In the genomic region with DNA sequence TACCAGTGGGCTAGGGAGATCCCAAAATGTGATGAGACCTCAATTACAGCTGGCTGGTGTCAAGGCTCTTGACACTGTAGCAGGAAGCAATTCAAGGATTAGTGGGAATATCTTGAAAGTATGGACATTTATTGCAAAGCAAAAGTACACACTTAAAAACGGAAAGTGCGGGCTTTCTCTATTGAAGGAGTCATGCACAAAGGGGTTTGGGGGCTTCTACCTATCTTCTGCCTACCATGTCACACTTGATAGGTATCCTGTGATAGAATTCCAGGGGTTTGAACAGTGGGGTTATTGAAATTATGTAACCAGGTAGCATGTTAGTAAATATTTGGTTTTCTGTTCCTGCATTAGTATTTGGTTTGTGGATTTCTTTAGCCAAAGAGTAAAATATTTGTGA, we compare ENCODE assay signal across 29 cellular contexts.
DNase-seq lines count a peak whose midpoint lies in the region; ATAC-seq, FAIRE-seq and TF ChIP-seq lines count a peak whose summit lies in the region.
"Had no signal": no experiment of that assay in that cellular context is flagged by ENCODE, and none has a peak within 500 bp of the region (broad histone marks: within the 10 kb centered on the region; RNA-seq: fewer than 3 reads in every experiment).

No MANE protein-coding gene starts in this region.

- DNase-seq in HepG2 (ENCODE audit: low spot score) (no peak), right lobe of liver (no peak)
- DNase-seq: 8988T; ACHN; AML-193; BE2C; C1 segment of cervical spinal cord; Caco-2; Calu3; CD4-positive, alpha-beta memory T cell; CD4-positive, alpha-beta T cell; CD4-positive, CD25-positive, alpha-beta regulatory T cell; CD8-positive, alpha-beta memory T cell; CD8-positive, alpha-beta T cell; COR-L47; DMS 273 treated with DMSO at 0.1 percent for 48 hours; DMS153; DMS53; DMS79; DMS79 treated with DMSO at 0.1 percent for 48 hours; DND-41; EL had no signal

- no peak overlapping the region for H2AFZ ChIP-seq in HepG2 (ENCODE audit: low read length)

- TF ChIP-seq CTCF in HepG2 (CRISPR knock-in tag; IDR thresholded peaks at IDR 0.05) (no peak), right lobe of liver (IDR thresholded peaks at IDR 0.05) (no peak)

- H3K9me3 ChIP-seq in HepG2 (ENCODE audit: low read length) (peaks cover 97% of the 10 kb centered on the region), right lobe of liver (no peaks in the 10 kb centered on the region)
- H3K9me3 ChIP-seq: BE2C, Caco-2 had no signal

- no peaks in the 10 kb centered on the region for H4K20me1 ChIP-seq in HepG2 (ENCODE audit: insufficient read depth, low read length)
- H4K20me1 ChIP-seq: BLaER1; BLaER1 treated with 17β-estradiol and CSF1 and Interleukin-3, amounts not matched to agents 10 nM and 100 nM had no signal

- WGBS in HepG2 (ENCODE audit: low lambda C conversion rate): 4% methylated on average over 2 of the region's 2 CpGs
- 73% methylated on average over 2 of the region's 2 CpGs for WGBS in right lobe of liver (ENCODE audit: insufficient coverage, low coverage, low lambda C conversion rate, missing lambda C conversion rate)

- H3K4me1 ChIP-seq in HepG2 (ENCODE audit: insufficient read depth, low read length) (no peaks in the 10 kb centered on the region), right lobe of liver (no peaks in the 10 kb centered on the region)
- H3K4me1 ChIP-seq: A549; BE2C; BLaER1; BLaER1 treated with 17β-estradiol and CSF1 and Interleukin-3, amounts not matched to agents 10 nM and 100 nM; Caco-2 had no signal

- TF ChIP-seq RAD21 in HepG2 (CRISPR knock-in tag; IDR thresholded peaks at IDR 0.05): no peak

- ATAC-seq in HepG2 (no peak), right lobe of liver (no peak)
- ATAC-seq: A549; CD8-positive, alpha-beta T cell had no signal

- H3K4me3 ChIP-seq in HepG2 (replicated peaks in 1 of 3; ENCODE audit: insufficient read depth in 1 of 3, low read depth in 2 of 3, low read length in 3 of 3) (no peak overlapping the region), right lobe of liver (no peak overlapping the region)
- H3K4me3 ChIP-seq: A549; BLaER1; BLaER1 treated with 17β-estradiol and CSF1 and Interleukin-3, amounts not matched to agents 10 nM and 100 nM had no signal

- H3K36me3 ChIP-seq in HepG2 (replicated peaks in 1 of 2; ENCODE audit: control insufficient read depth in 1 of 2, insufficient read depth in 2 of 2, low read length in 2 of 2): no peaks in the 10 kb centered on the region
- no peaks in the 10 kb centered on the region for H3K36me3 ChIP-seq in right lobe of liver
- H3K36me3 ChIP-seq: BE2C; BLaER1; BLaER1 treated with 17β-estradiol and CSF1 and Interleukin-3, amounts not matched to agents 10 nM and 100 nM had no signal

- in situ Hi-C loops in HepG2 (cut with HindIII; ENCODE audit: extremely low pct_ligation_motif_present, low pct_unique_long_range_greater_than_20kb): no loop called here

- no peak overlapping the region for H3K9ac ChIP-seq in HepG2 (ENCODE audit: insufficient read depth, low read depth, low read length)
- H3K9ac ChIP-seq: BLaER1; BLaER1 treated with 17β-estradiol and CSF1 and Interleukin-3, amounts not matched to agents 10 nM and 100 nM had no signal

- CTCF ChIA-PET in HepG2 (lab: Yijun Ruan, JAX; ENCODE audit: low intra/inter-chr PET ratio, low total read pairs): no interaction called here

- POLR2A ChIA-PET in HepG2 (lab: Yijun Ruan, JAX): no interaction called here

- no TSS peak for BruUV-seq in HepG2 (replicated peaks; lab: Mats Ljungman, UMichigan)

- H3K4me2 ChIP-seq in HepG2 (ENCODE audit: low read depth, low read length): no peak overlapping the region
- H3K4me2 ChIP-seq: A549; BLaER1; BLaER1 treated with 17β-estradiol and CSF1 and Interleukin-3, amounts not matched to agents 10 nM and 100 nM had no signal

- TF ChIP-seq EP300 in HepG2 (IDR thresholded peaks at IDR 0.05; ENCODE audit: low read depth in 2 of 2, low read length in 2 of 2) (no peak), HepG2 (CRISPR knock-in tag; IDR thresholded peaks at IDR 0.05; ENCODE audit: borderline replicate concordance) (no peak)

- H3K27me3 ChIP-seq in HepG2 (ENCODE audit: control insufficient read depth in 1 of 2, insufficient read depth in 2 of 2, low read length in 2 of 2) (no peaks in the 10 kb centered on the region), right lobe of liver (no peaks in the 10 kb centered on the region)
- H3K27me3 ChIP-seq: BE2C; BLaER1; BLaER1 treated with 17β-estradiol and CSF1 and Interleukin-3, amounts not matched to agents 10 nM and 100 nM had no signal

- no peak overlapping the region for H3K27ac ChIP-seq in HepG2 (ENCODE audit: extremely low read length, insufficient read depth, low read length)
- no peak overlapping the region for H3K27ac ChIP-seq in right lobe of liver
- H3K27ac ChIP-seq: 22Rv1; A549; BLaER1; BLaER1 treated with 17β-estradiol and CSF1 and Interleukin-3, amounts not matched to agents 10 nM and 100 nM; C4-2B had no signal

- TF ChIP-seq POLR2A in HepG2 (IDR thresholded peaks at IDR 0.05; ENCODE audit: insufficient read depth in 1 of 2, low read depth in 2 of 2, low read length in 2 of 2) (no peak), right lobe of liver (IDR thresholded peaks at IDR 0.05) (no peak)

- intact Hi-C loops in HepG2 (cut with micrococcal nuclease; ENCODE audit: unreplicated experiment) (no loop called here), right lobe of liver (cut with DNase I) (no loop called here)

- FAIRE-seq in HepG2 (lab: Jason Lieb, UNC): no peak
- FAIRE-seq: A204.1, A549, D721Med had no signal

- no peaks in the 10 kb centered on the region for H3K79me2 ChIP-seq in HepG2 (ENCODE audit: insufficient read depth, low read length)

TF ChIP-seq in HepG2, 621 proteins besides CTCF, POLR2A, EP300 and RAD21:
- TF ChIP-seq, protein P1, sequence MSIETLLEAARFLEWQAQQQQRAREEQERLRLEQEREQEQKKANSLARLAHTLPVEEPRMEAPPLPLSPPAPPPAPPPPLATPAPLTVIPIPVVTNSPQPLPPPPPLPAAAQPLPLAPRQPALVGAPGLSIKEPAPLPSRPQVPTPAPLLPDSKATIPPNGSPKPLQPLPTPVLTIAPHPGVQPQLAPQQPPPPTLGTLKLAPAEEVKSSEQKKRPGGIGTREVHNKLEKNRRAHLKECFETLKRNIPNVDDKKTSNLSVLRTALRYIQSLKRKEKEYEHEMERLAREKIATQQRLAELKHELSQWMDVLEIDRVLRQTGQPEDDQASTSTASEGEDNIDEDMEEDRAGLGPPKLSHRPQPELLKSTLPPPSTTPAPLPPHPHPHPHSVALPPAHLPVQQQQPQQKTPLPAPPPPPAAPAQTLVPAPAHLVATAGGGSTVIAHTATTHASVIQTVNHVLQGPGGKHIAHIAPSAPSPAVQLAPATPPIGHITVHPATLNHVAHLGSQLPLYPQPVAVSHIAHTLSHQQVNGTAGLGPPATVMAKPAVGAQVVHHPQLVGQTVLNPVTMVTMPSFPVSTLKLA (IDR thresholded peaks at IDR 0.05): no peak
- peak; percentile 93 for TF ChIP-seq ZNF20 (CRISPR knock-in tag; IDR thresholded peaks at IDR 0.05)
- TF ChIP-seq ZNF549 (CRISPR knock-in tag; IDR thresholded peaks at IDR 0.05): no peak
- no peak for TF ChIP-seq ZNF207 (IDR thresholded peaks at IDR 0.05; ENCODE audit: borderline replicate concordance)
- no peak for TF ChIP-seq SMYD3 (CRISPR knock-in tag; IDR thresholded peaks at IDR 0.05)
- no peak for TF ChIP-seq MBD4 (IDR thresholded peaks at IDR 0.05; ENCODE audit: borderline replicate concordance, low read length)
- TF ChIP-seq TGIF2 (CRISPR knock-in tag; IDR thresholded peaks at IDR 0.05): no peak
